In the genomic region with DNA sequence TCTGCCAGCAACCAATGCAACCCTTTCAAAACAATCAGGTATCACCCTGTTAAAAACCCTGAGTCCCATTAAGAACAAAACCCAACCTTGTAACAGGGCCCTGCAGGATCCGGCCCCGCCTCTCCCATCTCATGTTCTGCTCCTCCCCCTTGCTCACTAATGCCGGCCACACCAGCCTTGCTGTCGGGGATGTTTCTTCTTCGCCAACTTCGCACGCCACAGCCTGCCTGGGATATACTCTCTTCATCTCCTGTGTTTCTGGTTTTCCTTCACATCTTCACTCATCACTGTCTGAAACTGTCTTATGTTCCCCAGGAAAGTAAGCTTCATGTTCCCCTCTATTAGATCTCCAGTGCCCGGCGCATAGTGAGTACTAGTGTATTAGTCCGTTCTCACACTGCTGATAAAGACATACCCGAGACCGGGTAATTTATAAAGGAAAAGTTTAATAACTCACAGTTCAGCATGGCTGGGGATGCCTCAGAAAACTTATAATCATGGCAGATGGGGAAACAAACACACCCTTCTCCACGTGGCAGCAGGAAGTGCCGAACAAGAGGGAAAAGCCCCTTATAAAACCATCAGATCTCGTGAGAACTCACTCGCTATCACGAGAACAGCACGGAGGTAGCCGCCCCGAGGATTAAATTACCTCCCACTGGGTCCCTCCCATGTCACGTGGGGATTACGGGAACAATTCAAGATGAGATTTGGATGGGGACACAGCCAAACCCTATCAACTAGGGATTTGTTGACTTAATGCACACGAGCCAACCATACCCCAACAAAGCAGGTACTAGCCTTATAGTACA, we compare ENCODE assay signal across 9 cellular contexts. TPM values are rescaled to one million over a fixed set of nuclear protein-coding genes. Genes with fewer than 3 reads are reported as not detected.
A peak's percentile ranks its signal among the peaks of the same experiment; 100 is the strongest.
DNase-seq lines count a peak whose midpoint lies in the region; ATAC-seq and TF ChIP-seq lines count a peak whose summit lies in the region.
"Had no signal": no experiment of that assay in that cellular context is flagged by ENCODE, and none has a peak within 500 bp of the region (broad histone marks: within the 10 kb centered on the region; RNA-seq: fewer than 3 reads in every experiment).

No MANE protein-coding gene starts in this region.

- peak overlapping the region; percentile 7 for H3K27ac Mint-ChIP-seq in activated CD4-positive, alpha-beta T cell treated with anti-CD3 and anti-CD28 coated beads for 36 hours

- H3K27ac ChIP-seq in urinary bladder (ENCODE audit: low read depth): no peak overlapping the region
- H3K27ac ChIP-seq: BLaER1 had no signal

- intact Hi-C loops in activated CD4-positive, alpha-beta T cell treated with anti-CD3 and anti-CD28 coated beads for 36 hours (cut with DNase I, micrococcal nuclease): no loop called here

- POLR2A ChIA-PET in activated CD4-positive, alpha-beta T cell treated with anti-CD3 and anti-CD28 coated beads for 36 hours (lab: Charles Lee): no interaction called here

- DNase-seq in activated CD4-positive, alpha-beta T cell treated with anti-CD3 and anti-CD28 coated beads for 36 hours: peak; percentile 19
- no peak for DNase-seq in activated CD4-positive, alpha-beta T cell treated with anti-CD3 and anti-CD28 coated beads for 4 hours
- DNase-seq in cardiac fibroblast (ENCODE audit: low read depth in 2 of 2) (peak; percentile 70 to 88), left kidney (ENCODE audit: low read depth, low spot score) (peak; percentile 88), KG1 (lab: John Stamatoyannopoulos, UW) (no peak), middle frontal gyrus (ENCODE audit: extremely low spot score, low spot score) (no peak)

- CTCF ChIA-PET in activated CD4-positive, alpha-beta T cell treated with anti-CD3 and anti-CD28 coated beads for 36 hours (lab: Charles Lee): interaction anchor here (0.8 to 4.5 kb wide), 3 partner anchors 15 to 156 kb away, joined by 3 to 13 read pairs (median 3); no protein-coding TSS in a partner anchor

- H3K4me1 Mint-ChIP-seq in activated CD4-positive, alpha-beta T cell treated with anti-CD3 and anti-CD28 coated beads for 36 hours: peaks cover 48% of the 10 kb centered on the region

- no peaks in the 10 kb centered on the region for H3K27me3 Mint-ChIP-seq in activated CD4-positive, alpha-beta T cell treated with anti-CD3 and anti-CD28 coated beads for 36 hours

- H3K36me3 ChIP-seq in urinary bladder (ENCODE audit: insufficient read depth): no peaks in the 10 kb centered on the region

- no peak overlapping the region for H3K4me3 Mint-ChIP-seq in activated CD4-positive, alpha-beta T cell treated with anti-CD3 and anti-CD28 coated beads for 36 hours

- peaks cover 4% of the 10 kb centered on the region for H3K4me1 ChIP-seq in urinary bladder (ENCODE audit: insufficient read depth)

- no peak for TF ChIP-seq CTCF in cardiac fibroblast (IDR thresholded peaks at IDR 0.05; ENCODE audit: low read depth, low read length)

- H3K36me3 Mint-ChIP-seq in activated CD4-positive, alpha-beta T cell treated with anti-CD3 and anti-CD28 coated beads for 36 hours (ENCODE audit: low read depth): peaks cover 26% of the 10 kb centered on the region

- no peaks in the 10 kb centered on the region for H3K9me3 Mint-ChIP-seq in activated CD4-positive, alpha-beta T cell treated with anti-CD3 and anti-CD28 coated beads for 36 hours (ENCODE audit: low read depth)

- WGBS in urinary bladder: 16% methylated on average over 23 of the region's 23 CpGs

- H3K4me3 ChIP-seq in cardiac fibroblast (replicated peaks in 1 of 2; ENCODE audit: low read depth in 2 of 2, low read length in 2 of 2): peak overlapping the region; percentile 42 to 55
- H3K4me3 ChIP-seq in urinary bladder (ENCODE audit: low read depth, low read length): peak overlapping the region; percentile 24
- H3K4me3 ChIP-seq: BLaER1 had no signal

- ATAC-seq in activated CD4-positive, alpha-beta T cell treated with anti-CD3 and anti-CD28 coated beads for 36 hours: no peak
- ATAC-seq in HG03196 (IDR thresholded peaks at IDR 0.05; ENCODE audit: unreplicated experiment): no peak

RNA-seq across cellular contexts. Expression of a gene that starts 5.1 kb away (rescaled TPM):
- total RNA-seq in activated CD4-positive, alpha-beta T cell treated with anti-CD3 and anti-CD28 coated beads for 36 hours: 10 to 100 TPM; 11.2 to 12.1 TPM
- total RNA-seq in urinary bladder: 21.5 TPM
- 11.8 TPM for polyA plus RNA-seq in urinary bladder

RNA-seq across cellular contexts. Expression of a gene that starts 25.3 kb away (rescaled TPM):
- total RNA-seq in activated CD4-positive, alpha-beta T cell treated with anti-CD3 and anti-CD28 coated beads for 36 hours: not detected
- 36.6 TPM for total RNA-seq in urinary bladder
- polyA plus RNA-seq in urinary bladder: 12.0 TPM

RNA-seq across cellular contexts. Expression of a gene that starts 32.9 kb away (rescaled TPM):
- under 1 TPM; 0.07 TPM for total RNA-seq in activated CD4-positive, alpha-beta T cell treated with anti-CD3 and anti-CD28 coated beads for 36 hours
- 5.4 TPM for total RNA-seq in urinary bladder
- polyA plus RNA-seq in urinary bladder: 0.77 TPM

Comparison
In these comparisons a context has a peak if more than half of its experiments do, and no peak if none do; other contexts are left out.
1. DNase-seq: peak in activated CD4-positive, alpha-beta T cell treated with anti-CD3 and anti-CD28 coated beads for 36 hours (single experiment), cardiac fibroblast (2 of 2) and left kidney (single experiment); none in activated CD4-positive, alpha-beta T cell treated with anti-CD3 and anti-CD28 coated beads for 4 hours (0 of 2), KG1 (single experiment) and middle frontal gyrus (single experiment).
2. RNA of a gene that starts 25.3 kb away (total RNA-seq): 36.6 TPM in urinary bladder (single experiment); not detected in activated CD4-positive, alpha-beta T cell treated with anti-CD3 and anti-CD28 coated beads for 36 hours; every median in the first group is over 10 times any median in the second.